16 cellular contexts compared by ENCODE assay signal in the genomic region with DNA sequence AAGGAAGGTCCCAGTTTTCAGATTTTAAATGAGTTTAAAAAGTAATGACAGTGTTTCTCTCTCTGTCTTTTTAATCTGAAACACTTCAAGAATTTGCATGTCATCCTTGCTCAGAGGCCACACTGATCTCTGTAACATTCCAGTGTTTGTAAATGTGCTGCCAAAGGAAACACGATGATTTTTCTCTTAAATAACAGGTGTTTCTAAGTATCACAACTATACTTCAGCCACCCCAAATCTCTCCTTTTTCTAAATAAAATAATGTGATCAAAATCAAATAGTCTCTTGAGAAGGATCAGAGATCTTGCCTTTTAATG. TPM values are rescaled to one million over a fixed set of nuclear protein-coding genes. Genes with fewer than 3 reads are reported as not detected.
DNase-seq lines count a peak whose midpoint lies in the region; ATAC-seq and TF ChIP-seq lines count a peak whose summit lies in the region.
"Had no signal": no experiment of that assay in that cellular context is flagged by ENCODE, and none has a peak within 500 bp of the region (broad histone marks: within the 10 kb centered on the region; RNA-seq: fewer than 3 reads in every experiment).

No MANE protein-coding gene starts in this region.

- intact Hi-C loops in CD8-positive, alpha-beta T cell (cut with DNase I, micrococcal nuclease), result loop anchor here (10.0 kb wide), 3 partner anchors 559 to 1419 kb away; partner anchors contain the start of genes FOXN3 (in 1 of the 2), PTPN21 (in 1 of the 2) and ZC3H14 (in 1 of the 2)
- intact Hi-C loops in lower leg skin (cut with DNase I; ENCODE audit: low total_unique reads), result no loop called here
- intact Hi-C loops in colonic mucosa (cut with DNase I), result no loop called here
- intact Hi-C loops in ovary (cut with DNase I), result no loop called here

- H3K9me3 ChIP-seq in CD8-positive, alpha-beta T cell (ENCODE audit: low read length), result no peaks in the 10 kb centered on the region
- peaks cover 12% of the 10 kb centered on the region for H3K9me3 ChIP-seq in endodermal cell (ENCODE audit: control insufficient read depth, low read length)
- H3K9me3 ChIP-seq in neural progenitor cell (ENCODE audit: low read depth), result no peaks in the 10 kb centered on the region
- no peaks in the 10 kb centered on the region for H3K9me3 ChIP-seq in colonic mucosa
- H3K9me3 ChIP-seq in ovary, result no peaks in the 10 kb centered on the region
- H3K9me3 ChIP-seq: BE2C, psoas muscle had no signal

- H4K20me1 ChIP-seq in neural progenitor cell (ENCODE audit: low read depth), result no peaks in the 10 kb centered on the region

- H3K9me3 Mint-ChIP-seq in CD8-positive, alpha-beta T cell, result no peaks in the 10 kb centered on the region
- no peaks in the 10 kb centered on the region for H3K9me3 Mint-ChIP-seq in T-cell
- no peaks in the 10 kb centered on the region for H3K9me3 Mint-ChIP-seq in endodermal cell
- peaks cover 2% of the 10 kb centered on the region for H3K9me3 Mint-ChIP-seq in neural progenitor cell

- no peak overlapping the region for H3K4me3 ChIP-seq in CD8-positive, alpha-beta T cell (ENCODE audit: low read depth, low read length)
- no peak overlapping the region for H3K4me3 ChIP-seq in endodermal cell (ENCODE audit: low read length)
- no peak overlapping the region for H3K4me3 ChIP-seq in neural progenitor cell
- H3K4me3 ChIP-seq in lower leg skin (ENCODE audit: low read depth, poor library complexity, severe bottlenecking), result no peak overlapping the region
- H3K4me3 ChIP-seq in colonic mucosa, result no peak overlapping the region
- no peak overlapping the region for H3K4me3 ChIP-seq in ovary
- H3K4me3 ChIP-seq: psoas muscle had no signal

- TF ChIP-seq EP300 in ovary (IDR thresholded peaks at IDR 0.05), result no peak

- H2AFZ ChIP-seq in neural progenitor cell (replicated peaks), result peak overlapping the region; percentile 34

- H3K27me3 ChIP-seq in CD8-positive, alpha-beta T cell (ENCODE audit: insufficient read depth, low read length), result no peaks in the 10 kb centered on the region
- H3K27me3 ChIP-seq in endodermal cell (ENCODE audit: control insufficient read depth, insufficient read depth, low read length, poor library complexity, severe bottlenecking) (no peaks in the 10 kb centered on the region), neural progenitor cell (no peaks in the 10 kb centered on the region), colonic mucosa (no peaks in the 10 kb centered on the region), ovary (no peaks in the 10 kb centered on the region)
- H3K27me3 ChIP-seq: BE2C had no signal

- no peak overlapping the region for H3K4me2 ChIP-seq in neural progenitor cell

- no peak overlapping the region for H3K9ac ChIP-seq in endodermal cell (ENCODE audit: extremely low read depth, low read length, poor library complexity, severe bottlenecking)
- no peak overlapping the region for H3K9ac ChIP-seq in neural progenitor cell
- no peak overlapping the region for H3K9ac ChIP-seq in colonic mucosa (ENCODE audit: low read depth in 2 of 2, low read length in 2 of 2)

- no peak overlapping the region for H3K4me3 Mint-ChIP-seq in CD8-positive, alpha-beta T cell
- H3K4me3 Mint-ChIP-seq in T-cell (peak overlapping the region in 1 of 3 donors; percentile 88), endodermal cell (no peak overlapping the region), neural progenitor cell (no peak overlapping the region)

- H3K4me1 Mint-ChIP-seq in CD8-positive, alpha-beta T cell (ENCODE audit: low read depth), result peaks cover 57% of the 10 kb centered on the region
- peaks cover 48 to 55% (median 49%) of the 10 kb centered on the region in 3 donors for H3K4me1 Mint-ChIP-seq in T-cell
- peaks cover 27% of the 10 kb centered on the region for H3K4me1 Mint-ChIP-seq in endodermal cell
- peaks cover 21% of the 10 kb centered on the region for H3K4me1 Mint-ChIP-seq in neural progenitor cell

- peak overlapping the region; percentile 98 for H3K27ac Mint-ChIP-seq in CD8-positive, alpha-beta T cell
- H3K27ac Mint-ChIP-seq in T-cell (peak overlapping the region; percentile 11 to 99), endodermal cell (peak overlapping the region; percentile 37), neural progenitor cell (no peak overlapping the region)

- peaks cover 13% of the 10 kb centered on the region for H3F3A ChIP-seq in neural progenitor cell (ENCODE audit: low read depth)

- no peaks in the 10 kb centered on the region for H3K79me2 ChIP-seq in neural progenitor cell (ENCODE audit: low read depth)

- no peak for TF ChIP-seq CTCF in CD8-positive, alpha-beta T cell (IDR thresholded peaks at IDR 0.05)
- TF ChIP-seq CTCF in endodermal cell (conservative IDR thresholded peaks at IDR 0.05) (no peak), neural progenitor cell (IDR thresholded peaks at IDR 0.05) (no peak), lower leg skin (IDR thresholded peaks at IDR 0.05) (no peak), colonic mucosa (IDR thresholded peaks at IDR 0.05) (no peak), ovary (IDR thresholded peaks at IDR 0.05) (no peak)

- ATAC-seq in CD8-positive, alpha-beta T cell, result no peak
- no peak for ATAC-seq in T-cell (replicated peaks in 1 of 4)
- ATAC-seq: left lobe of liver, Panc1, psoas muscle had no signal

- WGBS in endodermal cell (ENCODE audit: insufficient coverage in 1 of 2, insufficient read length in 1 of 2), 2 experiments, result 80 to 100% methylated on average over 1 of the region's 1 CpG
- 36 to 40% methylated on average over 1 of the region's 1 CpG for WGBS in lower leg skin, 2 donors
- 4 to 33% (median 4%) methylated on average over 1 of the region's 1 CpG for WGBS in ovary, 3 donors

- no peaks in the 10 kb centered on the region for H3K36me3 Mint-ChIP-seq in CD8-positive, alpha-beta T cell
- H3K36me3 Mint-ChIP-seq in T-cell (no peaks in the 10 kb centered on the region), endodermal cell (ENCODE audit: low read depth) (no peaks in the 10 kb centered on the region), neural progenitor cell (no peaks in the 10 kb centered on the region)

- H3K36me3 ChIP-seq in CD8-positive, alpha-beta T cell (ENCODE audit: insufficient read depth, low read length), result no peaks in the 10 kb centered on the region
- H3K36me3 ChIP-seq in endodermal cell (ENCODE audit: control insufficient read depth, insufficient read depth, low read length) (no peaks in the 10 kb centered on the region), neural progenitor cell (no peaks in the 10 kb centered on the region), colonic mucosa (no peaks in the 10 kb centered on the region), ovary (no peaks in the 10 kb centered on the region)
- H3K36me3 ChIP-seq: BE2C had no signal

- POLR2A ChIA-PET in CD8-positive, alpha-beta T cell (lab: Charles Lee), result interaction anchor here (2.4 kb wide), 1 partner anchor 9 kb away, joined by 27 read pairs; the partner anchor contains the start of gene GPR65
- POLR2A ChIA-PET in T-cell (lab: Charles Lee), result interaction anchor here in 1 of 2 donors (2.0 kb wide), 1 partner anchor 10 kb away, joined by 59 read pairs; the partner anchor contains the start of gene GPR65

- no peak for DNase-seq in CD8-positive, alpha-beta T cell
- DNase-seq in T-cell (no peak), endodermal cell (no peak), neural progenitor cell (ENCODE audit: low spot score) (no peak), lower leg skin (ENCODE audit: low spot score in 2 of 2) (no peak), colonic mucosa (no peak), ovary (no peak)
- no peak for DNase-seq in activated CD4-positive, alpha-beta T cell treated with anti-CD3 and anti-CD28 coated beads for 1 hour
- DNase-seq: amniotic stem cell; BE2C; effector CD8-positive, alpha-beta T cell; NCI-H510A; psoas muscle; stimulated activated CD4-positive, alpha-beta T cell treated with anti-CD3 and anti-CD28 coated beads, Interleukin-2, amount 100 ng/mL, for 48 hours had no signal

- H3K27ac ChIP-seq in CD8-positive, alpha-beta T cell (ENCODE audit: low read depth, low read length), result no peak overlapping the region
- H3K27ac ChIP-seq in endodermal cell (ENCODE audit: low read depth, low read length) (no peak overlapping the region), neural progenitor cell (no peak overlapping the region), colonic mucosa (no peak overlapping the region), ovary (no peak overlapping the region)
- H3K27ac ChIP-seq: psoas muscle had no signal

- no peaks in the 10 kb centered on the region for H3K27me3 Mint-ChIP-seq in CD8-positive, alpha-beta T cell (ENCODE audit: low read depth)
- no peaks in the 10 kb centered on the region for H3K27me3 Mint-ChIP-seq in T-cell
- no peaks in the 10 kb centered on the region for H3K27me3 Mint-ChIP-seq in endodermal cell (ENCODE audit: insufficient read depth)
- H3K27me3 Mint-ChIP-seq in neural progenitor cell (ENCODE audit: insufficient read depth, low read depth), result no peaks in the 10 kb centered on the region

- TF ChIP-seq POLR2A in lower leg skin (IDR thresholded peaks at IDR 0.05), result no peak
- TF ChIP-seq POLR2A in ovary (IDR thresholded peaks at IDR 0.05), result no peak

- peaks cover 37% of the 10 kb centered on the region for H3K4me1 ChIP-seq in CD8-positive, alpha-beta T cell (ENCODE audit: insufficient read depth, low read length)
- H3K4me1 ChIP-seq in endodermal cell (ENCODE audit: control insufficient read depth, insufficient read depth, low read length) (peaks cover 15% of the 10 kb centered on the region), neural progenitor cell (peaks cover 4% of the 10 kb centered on the region), colonic mucosa (no peaks in the 10 kb centered on the region), ovary (ENCODE audit: insufficient read depth) (no peaks in the 10 kb centered on the region)
- H3K4me1 ChIP-seq: BE2C, psoas muscle had no signal

- CTCF ChIA-PET in CD8-positive, alpha-beta T cell (lab: Charles Lee), result interaction anchor here (1.3 to 3.5 kb wide), 2 partner anchors 51 to 172 kb away, joined by 6 to 14 read pairs; no protein-coding TSS in a partner anchor
- CTCF ChIA-PET in T-cell (lab: Charles Lee), result interaction anchor here (0.6 to 1.8 kb wide), 2 partner anchors 51 to 1677 kb away, joined by 6 read pairs; no protein-coding TSS in a partner anchor

RNA-seq across cellular contexts. Expression of gene GALC, which starts 3.3 kb away (rescaled TPM):
- 10 to 100 TPM; 14.9 to 16.3 TPM for total RNA-seq in CD8-positive, alpha-beta T cell
- total RNA-seq in T-cell (10 to 100 TPM; 17.2 to 20.5 (median 18.6) TPM), endodermal cell (10 to 100 TPM; 31.8 to 76.0 TPM), neural progenitor cell (ENCODE audit: low replicate concordance) (22.8 and 30.8 TPM in 2 replicates), lower leg skin (10 to 100 TPM; 10.7 to 31.2 (median 24.0) TPM), colonic mucosa (10 to 100 TPM; 14.9 to 27.4 TPM), ovary (10 to 100 TPM; 17.4 to 63.4 (median 22.7) TPM)
- polyA plus RNA-seq in endodermal cell (2013, experiment 1 of 2), result 36.8 TPM
- 35.6 TPM for polyA plus RNA-seq in endodermal cell (2013, experiment 2 of 2)
- 10 to 100 TPM; 12.4 to 36.9 TPM for polyA plus RNA-seq in ovary

RNA-seq across cellular contexts. Expression of gene GPR65, which starts 8.7 kb away (rescaled TPM):
- total RNA-seq in CD8-positive, alpha-beta T cell, result 10 to 100 TPM; 10.9 to 12.2 TPM
- 10 to 100 TPM in 3 of 5 donors, 1 to 10 TPM in 2; 8.3 to 13.4 (median 10.9) TPM for total RNA-seq in T-cell
- not detected for total RNA-seq in endodermal cell
- polyA plus RNA-seq in endodermal cell (2013, experiment 1 of 2), result not detected
- not detected for polyA plus RNA-seq in endodermal cell (2013, experiment 2 of 2)
- total RNA-seq in neural progenitor cell (ENCODE audit: low replicate concordance), result not detected in 2 replicates
- total RNA-seq in lower leg skin, result under 1 TPM in 3 of 4 donors, not detected in 1; 0.23 to 0.25 (median 0.23) TPM
- total RNA-seq in colonic mucosa, result 1 to 10 TPM in 1 of 2 donors, under 1 TPM in 1; 0.35 to 1.2 TPM
- total RNA-seq in ovary, result 1 to 10 TPM in 2 of 7 donors, under 1 TPM in 5; 0.40 to 1.7 (median 0.70) TPM
- polyA plus RNA-seq in ovary, result 1 to 10 TPM in 1 of 2 donors, under 1 TPM in 1; 0.19 to 2.2 TPM

Comparison
In these comparisons a context has a peak if more than half of its experiments do, and no peak if none do; other contexts are left out.
1. intact Hi-C loops: an anchor here in CD8-positive, alpha-beta T cell (10.0 kb wide); none called in lower leg skin, colonic mucosa and ovary.